In genomic region chr19:10961073-10961762, GRCh38 we compare ENCODE assay signal across 8 cellular contexts. TPM values are rescaled to one million over a fixed set of nuclear protein-coding genes. Genes with fewer than 3 reads are reported as not detected.
DNase-seq lines count a peak whose midpoint lies in the region; ATAC-seq and TF ChIP-seq lines count a peak whose summit lies in the region.

No MANE protein-coding gene starts in this region.

- H3K9me3 Mint-ChIP-seq in progenitor cell of endocrine pancreas (ENCODE audit: low read depth) = no peaks in the 10 kb centered on the region

- peaks cover 6% of the 10 kb centered on the region for H3K36me3 Mint-ChIP-seq in progenitor cell of endocrine pancreas (ENCODE audit: insufficient read depth)

- DNase-seq in DMS53 (lab: John Stamatoyannopoulos, UW) (peak; percentile 64), DMS53 treated with DMSO at 0.1 percent for 48 hours (lab: John Stamatoyannopoulos, UW; ENCODE audit: unreplicated experiment) (no peak), LHCN-M2 (ENCODE audit: low read depth) (peak; percentile 33), adrenal gland (peak in 6 of 7 donors; percentile 41 to 79 (median 59)), left ventricle myocardium inferior (peak; percentile 73), progenitor cell of endocrine pancreas (ENCODE audit: low spot score, unreplicated experiment) (no peak), NCI-H128 (lab: John Stamatoyannopoulos, UW; ENCODE audit: unreplicated experiment) (no peak)

- H3K4me3 ChIP-seq in adrenal gland (peak overlapping the region; percentile 62 to 100 (median 74)), left ventricle myocardium inferior (peak overlapping the region; percentile 94)

- H3K9me3 ChIP-seq in adrenal gland (replicated peaks in 1 of 3) (no peaks in the 10 kb centered on the region), left ventricle myocardium inferior (replicated peaks) (no peaks in the 10 kb centered on the region)

- intact Hi-C loops in adrenal gland (cut with DNase I) (no loop called here), left ventricle myocardium inferior (cut with micrococcal nuclease) (no loop called here)

- H3K36me3 ChIP-seq in adrenal gland (replicated peaks in 1 of 2) (no peaks in the 10 kb centered on the region), left ventricle myocardium inferior (no peaks in the 10 kb centered on the region)

- H3K27ac Mint-ChIP-seq in progenitor cell of endocrine pancreas = peak overlapping the region; percentile 97

- TF ChIP-seq POLR2A in adrenal gland (IDR thresholded peaks at IDR 0.05) = no peak

- H3K27ac ChIP-seq in adrenal gland (peak overlapping the region; percentile 46 to 99 (median 74)), left ventricle myocardium inferior (replicated peaks) (peak overlapping the region; percentile 95)

- peaks cover 5 to 18% of the 10 kb centered on the region in 2 donors for H3K4me1 ChIP-seq in adrenal gland (replicated peaks in 1 of 2)
- H3K4me1 ChIP-seq in left ventricle myocardium inferior = peaks cover 26% of the 10 kb centered on the region

- no peaks in the 10 kb centered on the region for H3K27me3 ChIP-seq in adrenal gland
- no peaks in the 10 kb centered on the region for H3K27me3 ChIP-seq in left ventricle myocardium inferior (ENCODE audit: low read depth)

- H3K27me3 Mint-ChIP-seq in progenitor cell of endocrine pancreas = no peaks in the 10 kb centered on the region

- TF ChIP-seq CTCF in adrenal gland (IDR thresholded peaks at IDR 0.05) (peak in 1 of 6 experiments; percentile 6), left ventricle myocardium inferior (IDR thresholded peaks at IDR 0.05; ENCODE audit: borderline replicate concordance) (no peak), progenitor cell of endocrine pancreas (IDR thresholded peaks at IDR 0.05; ENCODE audit: unreplicated experiment) (no peak)

- WGBS in adrenal gland, 4 donors = 0 to 1% (median 0%) methylated on average over 1 to 88 of the region's 88 CpGs

- H3K4me3 Mint-ChIP-seq in progenitor cell of endocrine pancreas (ENCODE audit: low read depth) = peak overlapping the region; percentile 89

- H3K4me1 Mint-ChIP-seq in progenitor cell of endocrine pancreas (ENCODE audit: low read depth) = peaks cover 20% of the 10 kb centered on the region

- peak; percentile 14 for ATAC-seq in GM21786 (IDR thresholded peaks at IDR 0.05; ENCODE audit: unreplicated experiment)

RNA-seq across cellular contexts. Expression of gene SMARCA4, which starts 0.4 kb away (rescaled TPM):
- 105 and 108 TPM in 2 replicates for total RNA-seq in LHCN-M2 (2014; rRNA removed)
- 106 TPM for polyA plus RNA-seq in LHCN-M2 (2012)
- 100 to 1,000 TPM in 1 of 8 donors, 10 to 100 TPM in 7; 53.5 to 114 (median 64.9) TPM for total RNA-seq in adrenal gland
- polyA plus RNA-seq in adrenal gland = 100 to 1,000 TPM in 1 of 3 donors, 10 to 100 TPM in 2; 58.8 to 124 (median 80.0) TPM
- total RNA-seq in left ventricle myocardium inferior = 38.8 TPM
- total RNA-seq in progenitor cell of endocrine pancreas = 327 and 334 TPM in 2 replicates

RNA-seq across cellular contexts. Expression of gene TIMM29, which starts 32.6 kb away (rescaled TPM):
- total RNA-seq in LHCN-M2 (2014; rRNA removed) = 34.7 and 37.1 TPM in 2 replicates
- polyA plus RNA-seq in LHCN-M2 (2012) = 13.7 TPM
- total RNA-seq in adrenal gland = 10 to 100 TPM; 18.5 to 39.7 (median 30.9) TPM
- 10 to 100 TPM; 10.5 to 19.3 (median 11.6) TPM for polyA plus RNA-seq in adrenal gland
- 12.4 TPM for total RNA-seq in left ventricle myocardium inferior
- 25.6 and 29.4 TPM in 2 replicates for total RNA-seq in progenitor cell of endocrine pancreas

RNA-seq across cellular contexts. Expression of gene YIPF2, which starts 32.8 kb away (rescaled TPM):
- total RNA-seq in LHCN-M2 (2014; rRNA removed) (64.0 and 72.4 TPM in 2 replicates), adrenal gland (10 to 100 TPM; 54.5 to 99.1 (median 76.1) TPM), left ventricle myocardium inferior (13.1 TPM), progenitor cell of endocrine pancreas (49.1 and 53.3 TPM in 2 replicates)
- polyA plus RNA-seq in LHCN-M2 (2012) = 71.3 TPM
- polyA plus RNA-seq in adrenal gland = 10 to 100 TPM; 21.1 to 98.9 (median 40.4) TPM

Comparison
In these comparisons a context has a peak if more than half of its experiments do, and no peak if none do; other contexts are left out.
1. DNase-seq: peak in DMS53 (single experiment), LHCN-M2 (single experiment), adrenal gland (6 of 7) and left ventricle myocardium inferior (single experiment); none in DMS53 treated with DMSO at 0.1 percent for 48 hours (single experiment), progenitor cell of endocrine pancreas (single experiment) and NCI-H128 (single experiment).